ENCODE assay signal across 8 cellular contexts in the genomic region with DNA sequence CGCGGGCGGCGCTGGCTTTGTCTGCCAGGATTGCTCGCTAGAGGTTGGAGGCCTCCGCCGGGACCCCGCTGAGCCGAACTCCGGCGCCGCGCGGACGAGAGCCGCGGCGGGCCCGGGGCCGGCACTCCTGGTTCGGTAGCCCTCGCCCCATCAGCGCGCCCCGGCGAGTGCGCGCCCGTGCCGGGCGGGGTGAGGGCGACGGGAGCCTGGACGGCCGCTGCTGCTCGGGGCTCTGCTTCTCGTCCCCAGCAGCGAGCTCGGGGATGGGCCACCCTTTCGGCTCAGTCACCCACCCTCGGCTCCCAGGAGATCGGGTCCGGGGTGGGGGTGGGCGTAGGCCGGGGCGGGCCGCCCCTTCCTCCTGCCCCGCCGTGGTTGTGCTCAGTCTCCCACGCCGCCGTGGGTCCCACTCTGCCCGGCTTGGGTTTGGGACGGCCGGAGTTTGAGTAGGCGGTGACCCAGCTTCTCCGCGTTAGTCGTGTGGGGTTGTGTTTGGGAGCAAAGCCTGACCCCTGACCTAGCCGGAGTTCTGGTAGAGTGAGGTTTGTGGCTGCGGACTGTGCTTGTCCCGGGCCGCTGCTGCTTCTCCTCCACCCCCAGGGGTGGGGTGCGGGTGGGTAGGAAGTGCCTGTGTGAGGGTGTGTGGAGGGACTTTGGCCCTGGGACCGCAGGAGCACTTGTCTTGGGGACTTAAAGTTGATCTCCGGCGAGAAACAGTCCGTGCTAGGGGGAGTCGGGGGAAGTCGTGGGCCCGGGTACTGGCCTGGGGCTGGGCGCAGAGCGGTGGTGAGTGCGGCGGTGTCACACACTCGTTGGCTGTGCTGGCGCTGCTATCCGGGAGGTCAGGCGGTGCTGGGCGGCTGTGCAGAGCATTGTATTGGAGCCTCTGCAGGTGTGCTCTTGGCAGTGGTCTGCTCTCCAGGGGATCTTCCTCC. TPM values are rescaled to one million over a fixed set of nuclear protein-coding genes. Genes with fewer than 3 reads are reported as not detected.
A peak's percentile ranks its signal among the peaks of the same experiment; 100 is the strongest.
DNase-seq lines count a peak whose midpoint lies in the region; ATAC-seq and TF ChIP-seq lines count a peak whose summit lies in the region.

No MANE protein-coding gene starts in this region.

- peak; percentile 5 for ATAC-seq in activated CD4-positive, alpha-beta T cell treated with anti-CD3 and anti-CD28 coated beads for 36 hours
- ATAC-seq in stimulated activated effector memory CD8-positive, alpha-beta T cell treated with anti-CD3 and anti-CD28 coated beads, Interleukin-12 subunit alpha, Interleukin-12 subunit beta, amount 100 ng/mL, for 72 hours: peak; percentile 36

- H3K4me3 Mint-ChIP-seq in activated CD4-positive, alpha-beta T cell treated with anti-CD3 and anti-CD28 coated beads for 36 hours: peak overlapping the region; percentile 99
- H3K4me3 Mint-ChIP-seq in HFFc6 (peak overlapping the region; percentile 97), immature natural killer cell (peak overlapping the region; percentile 97 to 100 (median 99))
- no peak overlapping the region for H3K4me3 Mint-ChIP-seq in stimulated activated effector memory CD8-positive, alpha-beta T cell treated with anti-CD3 and anti-CD28 coated beads, Interleukin-12 subunit alpha, Interleukin-12 subunit beta, amount 100 ng/mL, for 72 hours

- no peaks in the 10 kb centered on the region for H3K27me3 Mint-ChIP-seq in activated CD4-positive, alpha-beta T cell treated with anti-CD3 and anti-CD28 coated beads for 36 hours
- H3K27me3 Mint-ChIP-seq in HFFc6 (ENCODE audit: insufficient read depth) (no peaks in the 10 kb centered on the region), immature natural killer cell (ENCODE audit: low read depth in 3 of 3) (peaks cover 11 to 19% (median 12%) of the 10 kb centered on the region in 3 donors)

- H3K27ac Mint-ChIP-seq in activated CD4-positive, alpha-beta T cell treated with anti-CD3 and anti-CD28 coated beads for 36 hours: peak overlapping the region; percentile 98
- H3K27ac Mint-ChIP-seq in HFFc6 (peak overlapping the region; percentile 82), immature natural killer cell (peak overlapping the region; percentile 92 to 97 (median 96))
- H3K27ac Mint-ChIP-seq in stimulated activated effector memory CD8-positive, alpha-beta T cell treated with anti-CD3 and anti-CD28 coated beads, Interleukin-12 subunit alpha, Interleukin-12 subunit beta, amount 100 ng/mL, for 72 hours: peak overlapping the region; percentile 97

- in situ Hi-C loops in astrocyte of the spinal cord (cut with HindIII; ENCODE audit: low sequenced_read_pairs): no loop called here

- H3K4me1 Mint-ChIP-seq in activated CD4-positive, alpha-beta T cell treated with anti-CD3 and anti-CD28 coated beads for 36 hours: peaks cover 45% of the 10 kb centered on the region
- H3K4me1 Mint-ChIP-seq in HFFc6 (ENCODE audit: low read depth) (peaks cover 45% of the 10 kb centered on the region), immature natural killer cell (peaks cover 49 to 55% of the 10 kb centered on the region in 2 donors)
- H3K4me1 Mint-ChIP-seq in stimulated activated effector memory CD8-positive, alpha-beta T cell treated with anti-CD3 and anti-CD28 coated beads, Interleukin-12 subunit alpha, Interleukin-12 subunit beta, amount 100 ng/mL, for 72 hours: peaks cover 47% of the 10 kb centered on the region

- peak; percentile 5 for TF ChIP-seq POLR2A in NB4 (IDR thresholded peaks at IDR 0.05; ENCODE audit: extremely low read depth, insufficient read length)

- TF ChIP-seq CTCF in HFFc6 (IDR thresholded peaks at IDR 0.05) (no peak), NB4 (IDR thresholded peaks at IDR 0.05; ENCODE audit: low read depth, low read length) (no peak), astrocyte of the spinal cord (IDR thresholded peaks at IDR 0.05; ENCODE audit: low read depth, low read length) (no peak)

- H3K4me3 ChIP-seq in NB4 (ENCODE audit: low read depth, low read length) (peak overlapping the region; percentile 82), astrocyte of the spinal cord (ENCODE audit: low read depth, low read length) (peak overlapping the region; percentile 78)

- peaks cover 19% of the 10 kb centered on the region for H3K36me3 Mint-ChIP-seq in activated CD4-positive, alpha-beta T cell treated with anti-CD3 and anti-CD28 coated beads for 36 hours (ENCODE audit: low read depth)
- H3K36me3 Mint-ChIP-seq in HFFc6 (ENCODE audit: low read depth) (peaks cover 13% of the 10 kb centered on the region), immature natural killer cell (peaks cover 0 to 3% (median 0%) of the 10 kb centered on the region in 3 donors)
- H3K36me3 Mint-ChIP-seq in stimulated activated effector memory CD8-positive, alpha-beta T cell treated with anti-CD3 and anti-CD28 coated beads, Interleukin-12 subunit alpha, Interleukin-12 subunit beta, amount 100 ng/mL, for 72 hours: peaks cover 21% of the 10 kb centered on the region

- intact Hi-C loops in activated CD4-positive, alpha-beta T cell treated with anti-CD3 and anti-CD28 coated beads for 36 hours (cut with DNase I, micrococcal nuclease): loop anchor here (1.0 to 10.0 kb wide), 7 partner anchors 18 to 1130 kb away; partner anchors contain the start of gene ANXA11 (in 1 of the 2)

- POLR2A ChIA-PET in activated CD4-positive, alpha-beta T cell treated with anti-CD3 and anti-CD28 coated beads for 36 hours (lab: Charles Lee): interaction anchor here (0.8 kb wide), 1 partner anchor 30 kb away, joined by 3 read pairs; no protein-coding TSS in a partner anchor

- CTCF ChIA-PET in activated CD4-positive, alpha-beta T cell treated with anti-CD3 and anti-CD28 coated beads for 36 hours (lab: Charles Lee): interaction anchor here (1.2 to 21.2 kb wide), 4 partner anchors 14 to 49 kb away, joined by 3 to 372 read pairs (median 38); no protein-coding TSS in a partner anchor

- peak; percentile 56 for DNase-seq in activated CD4-positive, alpha-beta T cell treated with anti-CD3 and anti-CD28 coated beads for 36 hours
- DNase-seq in activated CD4-positive, alpha-beta T cell treated with anti-CD3 and anti-CD28 coated beads, Interleukin-2, amount 50 U/mL, for 4 hours: no peak
- no peak for DNase-seq in HFFc6
- peak; percentile 68 for DNase-seq in NB4 (ENCODE audit: low read depth)
- no peak for DNase-seq in astrocyte of the spinal cord (ENCODE audit: low read depth, low spot score)
- peak; percentile 50 to 51 (median 50) for DNase-seq in immature natural killer cell
- no peak for DNase-seq in stimulated activated effector memory CD8-positive, alpha-beta T cell treated with anti-CD3 and anti-CD28 coated beads, Interleukin-12 subunit alpha, Interleukin-12 subunit beta, amount 100 ng/mL, for 72 hours (ENCODE audit: low spot score in 2 of 2)
- DNase-seq in COR-L47 (lab: John Stamatoyannopoulos, UW): no peak

- no peaks in the 10 kb centered on the region for H3K9me3 Mint-ChIP-seq in activated CD4-positive, alpha-beta T cell treated with anti-CD3 and anti-CD28 coated beads for 36 hours (ENCODE audit: low read depth)
- no peaks in the 10 kb centered on the region for H3K9me3 Mint-ChIP-seq in HFFc6
- H3K9me3 Mint-ChIP-seq in immature natural killer cell: no peaks in the 10 kb centered on the region
- H3K9me3 Mint-ChIP-seq in stimulated activated effector memory CD8-positive, alpha-beta T cell treated with anti-CD3 and anti-CD28 coated beads, Interleukin-12 subunit alpha, Interleukin-12 subunit beta, amount 100 ng/mL, for 72 hours: no peaks in the 10 kb centered on the region

RNA-seq across cellular contexts. Expression of gene TSPAN14, which starts 0.7 kb away (rescaled TPM):
- total RNA-seq in activated CD4-positive, alpha-beta T cell treated with anti-CD3 and anti-CD28 coated beads for 36 hours: 10 to 100 TPM; 37.6 to 43.8 TPM
- total RNA-seq in HFFc6 (2021; fragmentation: NEBNext Ultra II Directional; extraction: Animal tissue kit (Norgen Biotek cat#: 25700)): 10 to 100 TPM; 72.9 to 96.2 (median 84.5) TPM
- 100 to 1,000 TPM; 141 to 363 (median 226) TPM for polyA plus RNA-seq in immature natural killer cell

RNA-seq across cellular contexts. Expression of gene PRXL2A, which starts 46.4 kb away (rescaled TPM):
- total RNA-seq in activated CD4-positive, alpha-beta T cell treated with anti-CD3 and anti-CD28 coated beads for 36 hours: 10 to 100 TPM; 15.0 to 17.6 TPM
- total RNA-seq in HFFc6 (2021; fragmentation: NEBNext Ultra II Directional; extraction: Animal tissue kit (Norgen Biotek cat#: 25700)): under 1 TPM in 3 of 6 experiments, not detected in 3; 0.15 to 0.52 (median 0.28) TPM
- polyA plus RNA-seq in immature natural killer cell: 1 to 10 TPM; 3.9 to 6.3 (median 4.3) TPM

Comparison
In these comparisons a context has a peak if more than half of its experiments do, and no peak if none do; other contexts are left out.
1. DNase-seq: peak in activated CD4-positive, alpha-beta T cell treated with anti-CD3 and anti-CD28 coated beads for 36 hours (single experiment), NB4 (single experiment) and immature natural killer cell (3 of 3); none in activated CD4-positive, alpha-beta T cell treated with anti-CD3 and anti-CD28 coated beads, Interleukin-2, amount 50 U/mL, for 4 hours (0 of 2), HFFc6 (single experiment), astrocyte of the spinal cord (single experiment), stimulated activated effector memory CD8-positive, alpha-beta T cell treated with anti-CD3 and anti-CD28 coated beads, Interleukin-12 subunit alpha, Interleukin-12 subunit beta, amount 100 ng/mL, for 72 hours (0 of 2) and COR-L47 (single experiment).
2. RNA of gene PRXL2A, which starts 46.4 kb away (total RNA-seq): 15.0 to 17.6 TPM in activated CD4-positive, alpha-beta T cell treated with anti-CD3 and anti-CD28 coated beads for 36 hours; 0.15 to 0.52 TPM in HFFc6; every median in the first group is over 10 times any median in the second.
3. Peak in every context shown above with its lines, with median percentiles within 50 percentile points of each other: H3K27ac Mint-ChIP-seq.